Comparison of ENCODE assay signal across 1 cellular context in genomic region chr20:46363874-46364669, GRCh38.
TF ChIP-seq lines count a peak whose summit lies in the region.

No MANE protein-coding gene starts in this region.

TF ChIP-seq in HepG2, 621 proteins besides CTCF, POLR2A, EP300 and RAD21 (continued from another document and continues in another):
- TF ChIP-seq ZNF580 (CRISPR knock-in tag; IDR thresholded peaks at IDR 0.05; ENCODE audit: borderline replicate concordance, low read depth) = peak; percentile 94
- TF ChIP-seq ZNF605 (CRISPR knock-in tag; IDR thresholded peaks at IDR 0.05) = peak; percentile 99
- no peak; the same call in 1 of the 2 replicates for TF ChIP-seq BRD4 (CRISPR knock-in tag; IDR thresholded peaks at IDR 0.05)
- peak; percentile 93; the same call in 1 of the 2 replicates for TF ChIP-seq ZSCAN20 (CRISPR knock-in tag; IDR thresholded peaks at IDR 0.05; ENCODE audit: borderline replicate concordance)
- peak; percentile 91 for TF ChIP-seq MED8 (CRISPR knock-in tag; IDR thresholded peaks at IDR 0.05; ENCODE audit: insufficient replicate concordance)
- TF ChIP-seq NFIB (CRISPR knock-in tag; IDR thresholded peaks at IDR 0.05; ENCODE audit: borderline replicate concordance) = no peak
- TF ChIP-seq CBX5 (CRISPR knock-in tag; IDR thresholded peaks at IDR 0.05; ENCODE audit: borderline replicate concordance) = peak; percentile 91
- TF ChIP-seq SP4 (CRISPR knock-in tag; IDR thresholded peaks at IDR 0.05) = peak; percentile 82; the same call in 1 of the 2 replicates
- TF ChIP-seq PAX8 (CRISPR knock-in tag; IDR thresholded peaks at IDR 0.05; ENCODE audit: borderline replicate concordance) = 0 out of 2 replicates have a peak, but pooled peaks have one; percentile 95
- no peak for TF ChIP-seq ZNF644 (CRISPR knock-in tag; IDR thresholded peaks at IDR 0.05; ENCODE audit: low read depth)
- no peak for TF ChIP-seq BRCA1 (CRISPR knock-in tag; IDR thresholded peaks at IDR 0.05)
- peak; percentile 90 for TF ChIP-seq ZNF574 (CRISPR knock-in tag; IDR thresholded peaks at IDR 0.05)
- peak; percentile 92; the same call in 1 of the 2 replicates for TF ChIP-seq ZNF30 (CRISPR knock-in tag; IDR thresholded peaks at IDR 0.05)
- peak; percentile 52; the same call in 1 of the 2 replicates for TF ChIP-seq GMEB2 (CRISPR knock-in tag; IDR thresholded peaks at IDR 0.05; ENCODE audit: low read depth)
- TF ChIP-seq ISX (CRISPR knock-in tag; conservative IDR thresholded peaks at IDR 0.05) = no peak
- TF ChIP-seq ZNF761 (CRISPR knock-in tag; conservative IDR thresholded peaks at IDR 0.05) = no peak; the same call in 1 of the 2 replicates
- peak; percentile 23; the same call in 1 of the 2 replicates for TF ChIP-seq ZNF512B (CRISPR knock-in tag; IDR thresholded peaks at IDR 0.05; ENCODE audit: borderline replicate concordance)
- TF ChIP-seq ZNF790 (CRISPR knock-in tag; IDR thresholded peaks at IDR 0.05; ENCODE audit: borderline replicate concordance) = peak; percentile 87; the same call in 1 of the 2 replicates
- no peak for TF ChIP-seq ATF7 (IDR thresholded peaks at IDR 0.05)
- TF ChIP-seq ATF7 (CRISPR knock-in tag; IDR thresholded peaks at IDR 0.05) = peak; percentile 78; the same call in 1 of the 2 replicates
- TF ChIP-seq ZNF280D (CRISPR knock-in tag; IDR thresholded peaks at IDR 0.05) = peak; percentile 96
- peak; percentile 86 for TF ChIP-seq HNF1B (CRISPR knock-in tag; IDR thresholded peaks at IDR 0.05)
- peak; percentile 90 for TF ChIP-seq POLR2AphosphoS5 (IDR thresholded peaks at IDR 0.05; ENCODE audit: low read depth, low read length)
- TF ChIP-seq FOXK2 (IDR thresholded peaks at IDR 0.05) = peak; percentile 96
- 0 out of 2 replicates have a peak, but pooled peaks have one; percentile 78 for TF ChIP-seq ZNF557 (CRISPR knock-in tag; IDR thresholded peaks at IDR 0.05)
- 0 out of 2 replicates have a peak, but pooled peaks have one; percentile 37 for TF ChIP-seq ZNF335 (CRISPR knock-in tag; IDR thresholded peaks at IDR 0.05)
- peak; percentile 74 for TF ChIP-seq ZNF503 (CRISPR knock-in tag; IDR thresholded peaks at IDR 0.05)
- TF ChIP-seq TAF15 (IDR thresholded peaks at IDR 0.05; ENCODE audit: low read depth, low read length, poor library complexity, severe bottlenecking) = no peak
- TF ChIP-seq ZNF776 (CRISPR knock-in tag; IDR thresholded peaks at IDR 0.05) = peak; percentile 97; the same call in 1 of the 2 replicates
- TF ChIP-seq SAP130 (CRISPR knock-in tag; IDR thresholded peaks at IDR 0.05; ENCODE audit: low read depth) = peak; percentile 100
- TF ChIP-seq SRSF4 (IDR thresholded peaks at IDR 0.05; ENCODE audit: low read depth, low read length, poor library complexity, severe bottlenecking) = no peak
- peak; percentile 77; the same call in 1 of the 2 replicates for TF ChIP-seq NFAT5 (CRISPR knock-in tag; IDR thresholded peaks at IDR 0.05)
- peak; percentile 98 for TF ChIP-seq HIVEP1 (CRISPR knock-in tag; IDR thresholded peaks at IDR 0.05)
- TF ChIP-seq SNAI1 (CRISPR knock-in tag; IDR thresholded peaks at IDR 0.05; ENCODE audit: borderline replicate concordance) = peak; percentile 94
- peak; percentile 93; the same call in 1 of the 2 replicates for TF ChIP-seq ZNF710 (CRISPR knock-in tag; IDR thresholded peaks at IDR 0.05; ENCODE audit: borderline replicate concordance)
- TF ChIP-seq FOXC1 (CRISPR knock-in tag; IDR thresholded peaks at IDR 0.05; ENCODE audit: borderline replicate concordance) = peak; percentile 99
